ENCODE assay signal across 2 cellular contexts in the genomic region with DNA sequence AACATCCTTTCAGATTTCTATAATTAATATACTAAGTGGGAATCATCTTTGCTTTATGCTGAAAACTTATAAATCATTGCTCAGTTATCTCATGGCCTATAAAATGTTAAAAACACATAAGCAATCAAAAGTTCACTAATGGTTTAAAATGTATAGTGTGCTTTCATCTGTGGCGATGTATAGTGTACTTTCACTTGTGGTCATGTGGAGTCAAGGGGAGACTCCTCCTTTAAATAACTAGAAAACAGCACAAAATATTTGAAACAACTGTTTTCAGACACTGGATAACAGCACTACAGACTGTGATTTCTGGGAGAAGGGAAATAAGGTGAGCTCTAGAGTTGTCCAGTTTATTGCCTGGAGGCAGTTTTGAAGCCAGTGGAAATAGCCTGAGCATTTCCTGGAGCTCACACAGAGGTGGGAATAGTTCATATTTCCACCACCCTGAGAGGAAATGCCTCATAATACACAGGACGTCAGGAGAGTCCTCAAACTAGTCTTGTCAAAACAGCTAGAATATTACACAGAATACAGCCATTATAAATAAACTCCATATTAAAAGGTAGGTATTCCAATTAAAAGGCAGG.
TF ChIP-seq lines count a peak whose summit lies in the region.

No MANE protein-coding gene starts in this region.

TF ChIP-seq in GM12878, 131 proteins besides CTCF, POLR2A, EP300 and RAD21:
- TF ChIP-seq, protein P1, sequence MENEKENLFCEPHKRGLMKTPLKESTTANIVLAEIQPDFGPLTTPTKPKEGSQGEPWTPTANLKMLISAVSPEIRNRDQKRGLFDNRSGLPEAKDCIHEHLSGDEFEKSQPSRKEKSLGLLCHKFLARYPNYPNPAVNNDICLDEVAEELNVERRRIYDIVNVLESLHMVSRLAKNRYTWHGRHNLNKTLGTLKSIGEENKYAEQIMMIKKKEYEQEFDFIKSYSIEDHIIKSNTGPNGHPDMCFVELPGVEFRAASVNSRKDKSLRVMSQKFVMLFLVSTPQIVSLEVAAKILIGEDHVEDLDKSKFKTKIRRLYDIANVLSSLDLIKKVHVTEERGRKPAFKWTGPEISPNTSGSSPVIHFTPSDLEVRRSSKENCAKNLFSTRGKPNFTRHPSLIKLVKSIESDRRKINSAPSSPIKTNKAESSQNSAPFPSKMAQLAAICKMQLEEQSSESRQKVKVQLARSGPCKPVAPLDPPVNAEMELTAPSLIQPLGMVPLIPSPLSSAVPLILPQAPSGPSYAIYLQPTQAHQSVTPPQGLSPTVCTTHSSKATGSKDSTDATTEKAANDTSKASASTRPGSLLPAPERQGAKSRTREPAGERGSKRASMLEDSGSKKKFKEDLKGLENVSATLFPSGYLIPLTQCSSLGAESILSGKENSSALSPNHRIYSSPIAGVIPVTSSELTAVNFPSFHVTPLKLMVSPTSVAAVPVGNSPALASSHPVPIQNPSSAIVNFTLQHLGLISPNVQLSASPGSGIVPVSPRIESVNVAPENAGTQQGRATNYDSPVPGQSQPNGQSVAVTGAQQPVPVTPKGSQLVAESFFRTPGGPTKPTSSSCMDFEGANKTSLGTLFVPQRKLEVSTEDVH (IDR thresholded peaks at IDR 0.05; ENCODE audit: low read depth, partially characterized antibody) = no peak
- no peak for TF ChIP-seq SPI1 (IDR thresholded peaks at IDR 0.05; ENCODE audit: borderline replicate concordance, insufficient read depth, low read depth, low read length)
- TF ChIP-seq, protein P2, sequence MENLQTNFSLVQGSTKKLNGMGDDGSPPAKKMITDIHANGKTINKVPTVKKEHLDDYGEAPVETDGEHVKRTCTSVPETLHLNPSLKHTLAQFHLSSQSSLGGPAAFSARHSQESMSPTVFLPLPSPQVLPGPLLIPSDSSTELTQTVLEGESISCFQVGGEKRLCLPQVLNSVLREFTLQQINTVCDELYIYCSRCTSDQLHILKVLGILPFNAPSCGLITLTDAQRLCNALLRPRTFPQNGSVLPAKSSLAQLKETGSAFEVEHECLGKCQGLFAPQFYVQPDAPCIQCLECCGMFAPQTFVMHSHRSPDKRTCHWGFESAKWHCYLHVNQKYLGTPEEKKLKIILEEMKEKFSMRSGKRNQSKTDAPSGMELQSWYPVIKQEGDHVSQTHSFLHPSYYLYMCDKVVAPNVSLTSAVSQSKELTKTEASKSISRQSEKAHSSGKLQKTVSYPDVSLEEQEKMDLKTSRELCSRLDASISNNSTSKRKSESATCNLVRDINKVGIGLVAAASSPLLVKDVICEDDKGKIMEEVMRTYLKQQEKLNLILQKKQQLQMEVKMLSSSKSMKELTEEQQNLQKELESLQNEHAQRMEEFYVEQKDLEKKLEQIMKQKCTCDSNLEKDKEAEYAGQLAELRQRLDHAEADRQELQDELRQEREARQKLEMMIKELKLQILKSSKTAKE (IDR thresholded peaks at IDR 0.05; ENCODE audit: low read depth, poor library complexity, severe bottlenecking) = no peak
- no peak for TF ChIP-seq WRNIP1 (IDR thresholded peaks at IDR 0.05; ENCODE audit: borderline replicate concordance, low read depth, low read length)
- no peak for TF ChIP-seq RFX5 (IDR thresholded peaks at IDR 0.05; ENCODE audit: low read depth, low read length)
- TF ChIP-seq, protein P3, sequence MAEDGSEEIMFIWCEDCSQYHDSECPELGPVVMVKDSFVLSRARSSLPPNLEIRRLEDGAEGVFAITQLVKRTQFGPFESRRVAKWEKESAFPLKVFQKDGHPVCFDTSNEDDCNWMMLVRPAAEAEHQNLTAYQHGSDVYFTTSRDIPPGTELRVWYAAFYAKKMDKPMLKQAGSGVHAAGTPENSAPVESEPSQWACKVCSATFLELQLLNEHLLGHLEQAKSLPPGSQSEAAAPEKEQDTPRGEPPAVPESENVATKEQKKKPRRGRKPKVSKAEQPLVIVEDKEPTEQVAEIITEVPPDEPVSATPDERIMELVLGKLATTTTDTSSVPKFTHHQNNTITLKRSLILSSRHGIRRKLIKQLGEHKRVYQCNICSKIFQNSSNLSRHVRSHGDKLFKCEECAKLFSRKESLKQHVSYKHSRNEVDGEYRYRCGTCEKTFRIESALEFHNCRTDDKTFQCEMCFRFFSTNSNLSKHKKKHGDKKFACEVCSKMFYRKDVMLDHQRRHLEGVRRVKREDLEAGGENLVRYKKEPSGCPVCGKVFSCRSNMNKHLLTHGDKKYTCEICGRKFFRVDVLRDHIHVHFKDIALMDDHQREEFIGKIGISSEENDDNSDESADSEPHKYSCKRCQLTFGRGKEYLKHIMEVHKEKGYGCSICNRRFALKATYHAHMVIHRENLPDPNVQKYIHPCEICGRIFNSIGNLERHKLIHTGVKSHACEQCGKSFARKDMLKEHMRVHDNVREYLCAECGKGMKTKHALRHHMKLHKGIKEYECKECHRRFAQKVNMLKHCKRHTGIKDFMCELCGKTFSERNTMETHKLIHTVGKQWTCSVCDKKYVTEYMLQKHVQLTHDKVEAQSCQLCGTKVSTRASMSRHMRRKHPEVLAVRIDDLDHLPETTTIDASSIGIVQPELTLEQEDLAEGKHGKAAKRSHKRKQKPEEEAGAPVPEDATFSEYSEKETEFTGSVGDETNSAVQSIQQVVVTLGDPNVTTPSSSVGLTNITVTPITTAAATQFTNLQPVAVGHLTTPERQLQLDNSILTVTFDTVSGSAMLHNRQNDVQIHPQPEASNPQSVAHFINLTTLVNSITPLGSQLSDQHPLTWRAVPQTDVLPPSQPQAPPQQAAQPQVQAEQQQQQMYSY (CRISPR knock-in tag; IDR thresholded peaks at IDR 0.05) = no peak
- TF ChIP-seq, protein P4, sequence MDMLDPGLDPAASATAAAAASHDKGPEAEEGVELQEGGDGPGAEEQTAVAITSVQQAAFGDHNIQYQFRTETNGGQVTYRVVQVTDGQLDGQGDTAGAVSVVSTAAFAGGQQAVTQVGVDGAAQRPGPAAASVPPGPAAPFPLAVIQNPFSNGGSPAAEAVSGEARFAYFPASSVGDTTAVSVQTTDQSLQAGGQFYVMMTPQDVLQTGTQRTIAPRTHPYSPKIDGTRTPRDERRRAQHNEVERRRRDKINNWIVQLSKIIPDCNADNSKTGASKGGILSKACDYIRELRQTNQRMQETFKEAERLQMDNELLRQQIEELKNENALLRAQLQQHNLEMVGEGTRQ (IDR thresholded peaks at IDR 0.05; ENCODE audit: borderline replicate concordance, low read depth, low read length) = no peak
- no peak for TF ChIP-seq CHD2 (IDR thresholded peaks at IDR 0.05; ENCODE audit: borderline replicate concordance, low read depth, low read length)
- no peak for TF ChIP-seq TCF7 (IDR thresholded peaks at IDR 0.05; ENCODE audit: borderline replicate concordance)
- TF ChIP-seq POLR2AphosphoS5 (IDR thresholded peaks at IDR 0.05; ENCODE audit: low read length) = no peak

TF ChIP-seq in WTC11, 78 proteins besides CTCF, POLR2A, EP300 and RAD21:
- TF ChIP-seq, protein P5, sequence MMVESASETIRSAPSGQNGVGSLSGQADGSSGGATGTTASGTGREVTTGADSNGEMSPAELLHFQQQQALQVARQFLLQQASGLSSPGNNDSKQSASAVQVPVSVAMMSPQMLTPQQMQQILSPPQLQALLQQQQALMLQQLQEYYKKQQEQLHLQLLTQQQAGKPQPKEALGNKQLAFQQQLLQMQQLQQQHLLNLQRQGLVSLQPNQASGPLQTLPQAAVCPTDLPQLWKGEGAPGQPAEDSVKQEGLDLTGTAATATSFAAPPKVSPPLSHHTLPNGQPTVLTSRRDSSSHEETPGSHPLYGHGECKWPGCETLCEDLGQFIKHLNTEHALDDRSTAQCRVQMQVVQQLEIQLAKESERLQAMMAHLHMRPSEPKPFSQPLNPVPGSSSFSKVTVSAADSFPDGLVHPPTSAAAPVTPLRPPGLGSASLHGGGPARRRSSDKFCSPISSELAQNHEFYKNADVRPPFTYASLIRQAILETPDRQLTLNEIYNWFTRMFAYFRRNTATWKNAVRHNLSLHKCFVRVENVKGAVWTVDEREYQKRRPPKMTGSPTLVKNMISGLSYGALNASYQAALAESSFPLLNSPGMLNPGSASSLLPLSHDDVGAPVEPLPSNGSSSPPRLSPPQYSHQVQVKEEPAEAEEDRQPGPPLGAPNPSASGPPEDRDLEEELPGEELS (CRISPR knock-in tag; IDR thresholded peaks at IDR 0.05) = no peak
- TF ChIP-seq, protein P6, sequence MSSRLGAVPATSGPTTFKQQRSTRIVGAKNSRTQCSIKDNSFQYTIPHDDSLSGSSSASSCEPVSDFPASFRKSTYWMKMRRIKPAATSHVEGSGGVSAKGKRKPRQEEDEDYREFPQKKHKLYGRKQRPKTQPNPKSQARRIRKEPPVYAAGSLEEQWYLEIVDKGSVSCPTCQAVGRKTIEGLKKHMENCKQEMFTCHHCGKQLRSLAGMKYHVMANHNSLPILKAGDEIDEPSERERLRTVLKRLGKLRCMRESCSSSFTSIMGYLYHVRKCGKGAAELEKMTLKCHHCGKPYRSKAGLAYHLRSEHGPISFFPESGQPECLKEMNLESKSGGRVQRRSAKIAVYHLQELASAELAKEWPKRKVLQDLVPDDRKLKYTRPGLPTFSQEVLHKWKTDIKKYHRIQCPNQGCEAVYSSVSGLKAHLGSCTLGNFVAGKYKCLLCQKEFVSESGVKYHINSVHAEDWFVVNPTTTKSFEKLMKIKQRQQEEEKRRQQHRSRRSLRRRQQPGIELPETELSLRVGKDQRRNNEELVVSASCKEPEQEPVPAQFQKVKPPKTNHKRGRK (CRISPR knock-in tag; IDR thresholded peaks at IDR 0.05; ENCODE audit: borderline replicate concordance) = no peak
- TF ChIP-seq FOXP1 (CRISPR knock-in tag; IDR thresholded peaks at IDR 0.05; ENCODE audit: borderline replicate concordance) = no peak
- TF ChIP-seq ZNF219 (CRISPR knock-in tag; IDR thresholded peaks at IDR 0.05; ENCODE audit: borderline replicate concordance) = no peak
- TF ChIP-seq HMGA2 (CRISPR knock-in tag; IDR thresholded peaks at IDR 0.05) = no peak
- TF ChIP-seq, protein P7, sequence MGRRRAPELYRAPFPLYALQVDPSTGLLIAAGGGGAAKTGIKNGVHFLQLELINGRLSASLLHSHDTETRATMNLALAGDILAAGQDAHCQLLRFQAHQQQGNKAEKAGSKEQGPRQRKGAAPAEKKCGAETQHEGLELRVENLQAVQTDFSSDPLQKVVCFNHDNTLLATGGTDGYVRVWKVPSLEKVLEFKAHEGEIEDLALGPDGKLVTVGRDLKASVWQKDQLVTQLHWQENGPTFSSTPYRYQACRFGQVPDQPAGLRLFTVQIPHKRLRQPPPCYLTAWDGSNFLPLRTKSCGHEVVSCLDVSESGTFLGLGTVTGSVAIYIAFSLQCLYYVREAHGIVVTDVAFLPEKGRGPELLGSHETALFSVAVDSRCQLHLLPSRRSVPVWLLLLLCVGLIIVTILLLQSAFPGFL (CRISPR knock-in tag; IDR thresholded peaks at IDR 0.05; ENCODE audit: borderline replicate concordance) = no peak
- no peak for TF ChIP-seq ESRRA (CRISPR knock-in tag; IDR thresholded peaks at IDR 0.05; ENCODE audit: borderline replicate concordance)
- no peak for TF ChIP-seq ZNF263 (CRISPR knock-in tag; IDR thresholded peaks at IDR 0.05; ENCODE audit: low read depth)
- TF ChIP-seq ZNF232 (CRISPR knock-in tag; IDR thresholded peaks at IDR 0.05) = no peak
- no peak for TF ChIP-seq ZBTB21 (CRISPR knock-in tag; IDR thresholded peaks at IDR 0.05; ENCODE audit: borderline replicate concordance)
- TF ChIP-seq GABPB1 (CRISPR knock-in tag; IDR thresholded peaks at IDR 0.05) = no peak
- no peak for TF ChIP-seq NFATC4 (CRISPR knock-in tag; IDR thresholded peaks at IDR 0.05)
- no peak for TF ChIP-seq KAT7 (CRISPR knock-in tag; IDR thresholded peaks at IDR 0.05; ENCODE audit: borderline replicate concordance)
- no peak for TF ChIP-seq FOXK1 (CRISPR knock-in tag; IDR thresholded peaks at IDR 0.05)
- no peak for TF ChIP-seq TP53 (CRISPR knock-in tag; IDR thresholded peaks at IDR 0.05)
- TF ChIP-seq, protein P8, sequence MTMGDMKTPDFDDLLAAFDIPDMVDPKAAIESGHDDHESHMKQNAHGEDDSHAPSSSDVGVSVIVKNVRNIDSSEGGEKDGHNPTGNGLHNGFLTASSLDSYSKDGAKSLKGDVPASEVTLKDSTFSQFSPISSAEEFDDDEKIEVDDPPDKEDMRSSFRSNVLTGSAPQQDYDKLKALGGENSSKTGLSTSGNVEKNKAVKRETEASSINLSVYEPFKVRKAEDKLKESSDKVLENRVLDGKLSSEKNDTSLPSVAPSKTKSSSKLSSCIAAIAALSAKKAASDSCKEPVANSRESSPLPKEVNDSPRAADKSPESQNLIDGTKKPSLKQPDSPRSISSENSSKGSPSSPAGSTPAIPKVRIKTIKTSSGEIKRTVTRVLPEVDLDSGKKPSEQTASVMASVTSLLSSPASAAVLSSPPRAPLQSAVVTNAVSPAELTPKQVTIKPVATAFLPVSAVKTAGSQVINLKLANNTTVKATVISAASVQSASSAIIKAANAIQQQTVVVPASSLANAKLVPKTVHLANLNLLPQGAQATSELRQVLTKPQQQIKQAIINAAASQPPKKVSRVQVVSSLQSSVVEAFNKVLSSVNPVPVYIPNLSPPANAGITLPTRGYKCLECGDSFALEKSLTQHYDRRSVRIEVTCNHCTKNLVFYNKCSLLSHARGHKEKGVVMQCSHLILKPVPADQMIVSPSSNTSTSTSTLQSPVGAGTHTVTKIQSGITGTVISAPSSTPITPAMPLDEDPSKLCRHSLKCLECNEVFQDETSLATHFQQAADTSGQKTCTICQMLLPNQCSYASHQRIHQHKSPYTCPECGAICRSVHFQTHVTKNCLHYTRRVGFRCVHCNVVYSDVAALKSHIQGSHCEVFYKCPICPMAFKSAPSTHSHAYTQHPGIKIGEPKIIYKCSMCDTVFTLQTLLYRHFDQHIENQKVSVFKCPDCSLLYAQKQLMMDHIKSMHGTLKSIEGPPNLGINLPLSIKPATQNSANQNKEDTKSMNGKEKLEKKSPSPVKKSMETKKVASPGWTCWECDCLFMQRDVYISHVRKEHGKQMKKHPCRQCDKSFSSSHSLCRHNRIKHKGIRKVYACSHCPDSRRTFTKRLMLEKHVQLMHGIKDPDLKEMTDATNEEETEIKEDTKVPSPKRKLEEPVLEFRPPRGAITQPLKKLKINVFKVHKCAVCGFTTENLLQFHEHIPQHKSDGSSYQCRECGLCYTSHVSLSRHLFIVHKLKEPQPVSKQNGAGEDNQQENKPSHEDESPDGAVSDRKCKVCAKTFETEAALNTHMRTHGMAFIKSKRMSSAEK (CRISPR knock-in tag; IDR thresholded peaks at IDR 0.05; ENCODE audit: borderline replicate concordance) = no peak
- TF ChIP-seq RELA (CRISPR knock-in tag; IDR thresholded peaks at IDR 0.05; ENCODE audit: borderline replicate concordance) = no peak
- TF ChIP-seq NR2C2 (CRISPR knock-in tag; IDR thresholded peaks at IDR 0.05) = no peak
- TF ChIP-seq ETV6 (CRISPR knock-in tag; IDR thresholded peaks at IDR 0.05) = no peak
- TF ChIP-seq NFYB (CRISPR knock-in tag; conservative IDR thresholded peaks at IDR 0.05; ENCODE audit: low read depth) = no peak
TF ChIP-seq in WTC11: peak in this region for 0.
